Comparison of ENCODE assay signal across 8 cellular contexts in genomic region chr3:101827211-101828174, GRCh38. TPM values are rescaled to one million over a fixed set of nuclear protein-coding genes. Genes with fewer than 3 reads are reported as not detected.
DNase-seq lines count a peak whose midpoint lies in the region; ATAC-seq and TF ChIP-seq lines count a peak whose summit lies in the region.

No MANE protein-coding gene starts in this region.

- peaks cover 21% of the 10 kb centered on the region for H3K4me1 ChIP-seq in foreskin keratinocyte
- H3K4me1 ChIP-seq in neuron (ENCODE audit: insufficient read depth, low read length), result peaks cover 18% of the 10 kb centered on the region

- peak overlapping the region; percentile 79 for H2AFZ ChIP-seq in neuron (ENCODE audit: low read depth, low read length)

- no peaks in the 10 kb centered on the region for H3K36me3 ChIP-seq in neuron (ENCODE audit: insufficient read depth, low read length)

- H3K4me3 ChIP-seq in neuron (ENCODE audit: low read length), result peak overlapping the region; percentile 54

- TF ChIP-seq POLR2A in GM19193 (IDR thresholded peaks at IDR 0.05; ENCODE audit: extremely low read depth, insufficient read depth, insufficient read length), result peak; percentile 95

- peak; percentile 73 to 75 for DNase-seq in AML-193 (lab: John Stamatoyannopoulos, UW)
- DNase-seq in RKO (ENCODE audit: low spot score), result peak; percentile 90
- DNase-seq in activated effector memory CD4-positive, alpha-beta T cell treated with anti-CD3 and anti-CD28 coated beads, Interleukin-2, amount 50 U/mL, for 16 hours, result peak; percentile 94
- DNase-seq in foreskin keratinocyte, result peak in 1 of 2 donors; percentile 69
- peak; percentile 62 for DNase-seq in stromal cell of bone marrow (ENCODE audit: low read depth)

- no peaks in the 10 kb centered on the region for H3K9me3 ChIP-seq in neuron (ENCODE audit: low read length)

- ATAC-seq in HG03378 (IDR thresholded peaks at IDR 0.05; ENCODE audit: unreplicated experiment), result peak; percentile 77
- ATAC-seq in foreskin keratinocyte, result peak; percentile 83

- TF ChIP-seq CTCF in foreskin keratinocyte (conservative IDR thresholded peaks at IDR 0.05), result no peak

- H3K27me3 ChIP-seq in foreskin keratinocyte (no peaks in the 10 kb centered on the region), neuron (ENCODE audit: insufficient read depth, low read length) (no peaks in the 10 kb centered on the region)

- peak overlapping the region; percentile 90 for H3K27ac ChIP-seq in foreskin keratinocyte

RNA-seq across cellular contexts. Expression of gene NFKBIZ, which starts 21.8 kb away (rescaled TPM):
- 15.1 and 15.9 TPM in 2 replicates for total RNA-seq in foreskin keratinocyte
- 2.3 and 2.4 TPM in 2 replicates for polyA plus RNA-seq in foreskin keratinocyte

RNA-seq across cellular contexts. Expression of gene NXPE3, which starts 48.5 kb away (rescaled TPM):
- 14.9 and 16.8 TPM in 2 replicates for total RNA-seq in foreskin keratinocyte
- polyA plus RNA-seq in foreskin keratinocyte, result 7.6 and 7.8 TPM in 2 replicates
